Comparison of ENCODE assay signal across 12 cellular contexts in the genomic region with DNA sequence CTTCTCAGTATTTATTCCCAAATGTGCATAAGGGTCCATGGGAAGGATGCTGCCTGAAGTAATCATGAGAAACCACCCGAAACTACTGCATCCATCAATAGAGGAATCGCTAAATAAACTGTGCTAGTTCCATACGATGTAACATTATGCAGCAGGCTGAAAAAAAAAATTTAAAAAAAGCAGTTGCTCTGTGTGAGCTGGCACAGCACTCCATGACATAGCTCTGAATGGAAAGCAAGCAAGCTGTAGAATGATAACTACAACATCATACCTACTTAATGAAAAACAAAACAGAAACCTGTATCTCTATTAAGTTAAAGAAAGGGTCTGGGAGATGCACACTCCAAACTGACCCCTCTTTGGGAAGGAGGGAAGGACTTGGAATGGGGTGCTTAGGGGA. TPM values are rescaled to one million over a fixed set of nuclear protein-coding genes. Genes with fewer than 3 reads are reported as not detected.
DNase-seq lines count a peak whose midpoint lies in the region; ATAC-seq, FAIRE-seq and TF ChIP-seq lines count a peak whose summit lies in the region.
"Had no signal": no experiment of that assay in that cellular context is flagged by ENCODE, and none has a peak within 500 bp of the region (broad histone marks: within the 10 kb centered on the region; RNA-seq: fewer than 3 reads in every experiment).

No MANE protein-coding gene starts in this region.

- H4K20me1 ChIP-seq in smooth muscle cell (ENCODE audit: low read depth), result peaks cover 23% of the 10 kb centered on the region

- peaks cover 6% of the 10 kb centered on the region; the same call in 1 of the 2 replicates for H3K36me3 Mint-ChIP-seq in WTC11
- no peaks in the 10 kb centered on the region for H3K36me3 Mint-ChIP-seq in naive thymus-derived CD8-positive, alpha-beta T cell
- H3K36me3 Mint-ChIP-seq: activated naive CD4-positive, alpha-beta T cell treated with anti-CD3 and anti-CD28 coated beads, Interleukin-2, amount 10 ng/mL, durations not matched to agents 7 days and 5 days had no signal

- TF ChIP-seq POLR2A in gastroesophageal sphincter (IDR thresholded peaks at IDR 0.05) (no peak), GM12891 (IDR thresholded peaks at IDR 0.05; ENCODE audit: low read depth, low read length) (no peak)

- no peak for DNase-seq in WTC11 (ENCODE audit: low spot score)
- no peak for DNase-seq in smooth muscle cell (lab: John Stamatoyannopoulos, UW; ENCODE audit: unreplicated experiment)
- no peak for DNase-seq in naive thymus-derived CD8-positive, alpha-beta T cell
- DNase-seq in GM12891 (ENCODE audit: insufficient read length, low spot score), result no peak
- DNase-seq: activated naive CD4-positive, alpha-beta T cell treated with anti-CD3 and anti-CD28 coated beads, Interleukin-2, amount 10 ng/mL, durations not matched to agents 7 days and 5 days; NCI-H524; testis had no signal

- no peaks in the 10 kb centered on the region for H3K9me3 Mint-ChIP-seq in WTC11
- H3K9me3 Mint-ChIP-seq in naive thymus-derived CD8-positive, alpha-beta T cell, result no peaks in the 10 kb centered on the region
- H3K9me3 Mint-ChIP-seq: activated naive CD4-positive, alpha-beta T cell treated with anti-CD3 and anti-CD28 coated beads, Interleukin-2, amount 10 ng/mL, durations not matched to agents 7 days and 5 days; central memory CD8-positive, alpha-beta T cell had no signal

- H3K27me3 ChIP-seq in HUES6 (ENCODE audit: control insufficient read depth, insufficient read depth, low read length) (no peaks in the 10 kb centered on the region), gastroesophageal sphincter (no peaks in the 10 kb centered on the region), smooth muscle cell (ENCODE audit: low read depth) (no peaks in the 10 kb centered on the region)
- H3K27me3 ChIP-seq: testis had no signal

- no peak overlapping the region for H3K4me3 ChIP-seq in HUES6 (ENCODE audit: low read depth, low read length)
- H3K4me3 ChIP-seq in gastroesophageal sphincter, result no peak overlapping the region
- H3K4me3 ChIP-seq in smooth muscle cell, result no peak overlapping the region
- H3K4me3 ChIP-seq: testis had no signal

- no peak overlapping the region for H3K4me3 Mint-ChIP-seq in WTC11
- no peak overlapping the region for H3K4me3 Mint-ChIP-seq in naive thymus-derived CD8-positive, alpha-beta T cell
- H3K4me3 Mint-ChIP-seq: activated naive CD4-positive, alpha-beta T cell treated with anti-CD3 and anti-CD28 coated beads, Interleukin-2, amount 10 ng/mL, durations not matched to agents 7 days and 5 days; central memory CD8-positive, alpha-beta T cell had no signal

- no peak overlapping the region for H2AFZ ChIP-seq in smooth muscle cell (ENCODE audit: low read depth)

- POLR2A ChIA-PET in WTC11 (lab: Charles Lee), result no interaction called here
- POLR2A ChIA-PET in naive thymus-derived CD8-positive, alpha-beta T cell (lab: Charles Lee), result no interaction called here

- FAIRE-seq in GM12891 (lab: Jason Lieb, UNC), result no peak

- no peak for TF ChIP-seq CTCF in WTC11 (IDR thresholded peaks at IDR 0.05)
- no peak for TF ChIP-seq CTCF in gastroesophageal sphincter (IDR thresholded peaks at IDR 0.05)
- TF ChIP-seq CTCF in smooth muscle cell (IDR thresholded peaks at IDR 0.05; ENCODE audit: borderline replicate concordance, insufficient read depth, poor library complexity, severe bottlenecking), result no peak

- peak overlapping the region; percentile 5 for H3K9ac ChIP-seq in HUES6 (ENCODE audit: low read length)
- H3K9ac ChIP-seq in smooth muscle cell (ENCODE audit: low read depth), result peak overlapping the region; percentile 58

- H3K27me3 Mint-ChIP-seq in WTC11 (ENCODE audit: low read depth), result no peaks in the 10 kb centered on the region; the same call in 1 of the 2 replicates
- peaks cover 0 to 4% (median 0%) of the 10 kb centered on the region in 5 donors for H3K27me3 Mint-ChIP-seq in naive thymus-derived CD8-positive, alpha-beta T cell

- peak overlapping the region; percentile 30; the same call in 1 of the 2 replicates for H3K27ac Mint-ChIP-seq in WTC11
- no peak overlapping the region for H3K27ac Mint-ChIP-seq in naive thymus-derived CD8-positive, alpha-beta T cell
- H3K27ac Mint-ChIP-seq: activated naive CD4-positive, alpha-beta T cell treated with anti-CD3 and anti-CD28 coated beads, Interleukin-2, amount 10 ng/mL, durations not matched to agents 7 days and 5 days had no signal

- peak overlapping the region; percentile 71 for H3K4me2 ChIP-seq in smooth muscle cell

- H3K9me3 ChIP-seq in HUES6 (ENCODE audit: control insufficient read depth, insufficient read depth, low read depth, low read length), result no peaks in the 10 kb centered on the region
- H3K9me3 ChIP-seq in gastroesophageal sphincter, result no peaks in the 10 kb centered on the region
- no peaks in the 10 kb centered on the region for H3K9me3 ChIP-seq in smooth muscle cell (replicated peaks; ENCODE audit: low read depth)
- H3K9me3 ChIP-seq: testis had no signal

- peaks cover 45% of the 10 kb centered on the region for H3K79me2 ChIP-seq in smooth muscle cell (ENCODE audit: low read depth)

- WGBS in gastroesophageal sphincter (ENCODE audit: low coverage in 1 of 2), 2 donors, result 26 to 49% methylated on average over 3 of the region's 3 CpGs
- 83% methylated on average over 3 of the region's 3 CpGs for WGBS in smooth muscle cell (ENCODE audit: low lambda C conversion rate)

- no peak for TF ChIP-seq EP300 in gastroesophageal sphincter (IDR thresholded peaks at IDR 0.05)

- peaks cover 4% of the 10 kb centered on the region; the same call in 1 of the 2 replicates for H3K36me3 ChIP-seq in HUES6 (ENCODE audit: control insufficient read depth, insufficient read depth, low read length)
- H3K36me3 ChIP-seq in gastroesophageal sphincter, result peaks cover 0 to 1% of the 10 kb centered on the region in 2 donors
- H3K36me3 ChIP-seq in smooth muscle cell (ENCODE audit: low read depth), result no peaks in the 10 kb centered on the region

- H3F3A ChIP-seq in smooth muscle cell (ENCODE audit: low read depth), result peaks cover 19% of the 10 kb centered on the region

- CTCF ChIA-PET in WTC11 (lab: Charles Lee), result interaction anchor here (1.1 kb wide), 1 partner anchor 48 kb away, joined by 3 read pairs; no protein-coding TSS in a partner anchor

- peaks cover 85% of the 10 kb centered on the region for H3K4me1 ChIP-seq in HUES6 (ENCODE audit: control insufficient read depth, insufficient read depth, low read length)
- H3K4me1 ChIP-seq in gastroesophageal sphincter, result peaks cover 5 to 80% (median 70%) of the 10 kb centered on the region in 3 donors
- H3K4me1 ChIP-seq in smooth muscle cell (ENCODE audit: low read depth), result peaks cover 71% of the 10 kb centered on the region
- H3K4me1 ChIP-seq: testis had no signal

- no peak for ATAC-seq in WTC11
- no peak for ATAC-seq in gastroesophageal sphincter
- no peak for ATAC-seq in HG03378 (IDR thresholded peaks at IDR 0.05; ENCODE audit: unreplicated experiment)
- no peak for ATAC-seq in GM21723 (IDR thresholded peaks at IDR 0.05; ENCODE audit: unreplicated experiment)
- ATAC-seq in naive thymus-derived CD8-positive, alpha-beta T cell, result no peak

- peaks cover 96% of the 10 kb centered on the region for H3K4me1 Mint-ChIP-seq in WTC11
- H3K4me1 Mint-ChIP-seq in naive thymus-derived CD8-positive, alpha-beta T cell, result no peaks in the 10 kb centered on the region
- H3K4me1 Mint-ChIP-seq: activated naive CD4-positive, alpha-beta T cell treated with anti-CD3 and anti-CD28 coated beads, Interleukin-2, amount 10 ng/mL, durations not matched to agents 7 days and 5 days; central memory CD8-positive, alpha-beta T cell had no signal

- H3K27ac ChIP-seq in HUES6 (ENCODE audit: low read depth, low read length) (no peak overlapping the region), gastroesophageal sphincter (peak overlapping the region in 3 of 4 donors; percentile 76 to 84 (median 79)), smooth muscle cell (ENCODE audit: low read depth) (peak overlapping the region; percentile 90)
- H3K27ac ChIP-seq: testis had no signal

TF ChIP-seq in WTC11, 78 proteins besides CTCF, POLR2A, EP300 and RAD21 (continues in another document):
- TF ChIP-seq NR2C2 (CRISPR knock-in tag; IDR thresholded peaks at IDR 0.05), result no peak
- no peak for TF ChIP-seq NR1H2 (CRISPR knock-in tag; IDR thresholded peaks at IDR 0.05)

TF ChIP-seq in GM12891, 5 proteins besides CTCF, POLR2A, EP300 and RAD21:
- TF ChIP-seq POU2F2 (IDR thresholded peaks at IDR 0.05; ENCODE audit: low read depth, low read length), result no peak
- TF ChIP-seq SPI1 (IDR thresholded peaks at IDR 0.05; ENCODE audit: low read depth, low read length), result no peak
- TF ChIP-seq PAX5 (IDR thresholded peaks at IDR 0.05; ENCODE audit: insufficient read depth, low read length, severe bottlenecking), result no peak
- no peak for TF ChIP-seq TAF1 (IDR thresholded peaks at IDR 0.05; ENCODE audit: low read depth, low read length)
- no peak for TF ChIP-seq POLR2AphosphoS5 (IDR thresholded peaks at IDR 0.05; ENCODE audit: low read depth, low read length)
TF ChIP-seq in GM12891: peak in this region for 0.

RNA-seq across cellular contexts. Expression of a gene that starts 49.3 kb away (rescaled TPM):
- 9.5 to 12.2 TPM (median 10.6 TPM) in 3 replicates for total RNA-seq in WTC11 (2021)
- 10 to 100 TPM in 3 of 4 donors, 1 to 10 TPM in 1; 9.7 to 17.5 (median 14.2) TPM for total RNA-seq in gastroesophageal sphincter
- total RNA-seq in smooth muscle cell, result 14.3 and 16.4 TPM in 2 replicates
- 32.4 and 35.0 TPM in 2 replicates for polyA plus RNA-seq in smooth muscle cell
- total RNA-seq in naive thymus-derived CD8-positive, alpha-beta T cell, result 1 to 10 TPM in 1 of 2 experiments, under 1 TPM in 1; 0.91 to 1.2 TPM
- polyA plus RNA-seq in naive thymus-derived CD8-positive, alpha-beta T cell, result under 1 TPM; 0.20 to 0.54 (median 0.29) TPM
- polyA plus RNA-seq in GM12891 (2012; ENCODE audit: low read depth, missing spikeins), result 2.7 TPM
